ENCODE assay signal across 8 cellular contexts in the genomic region with DNA sequence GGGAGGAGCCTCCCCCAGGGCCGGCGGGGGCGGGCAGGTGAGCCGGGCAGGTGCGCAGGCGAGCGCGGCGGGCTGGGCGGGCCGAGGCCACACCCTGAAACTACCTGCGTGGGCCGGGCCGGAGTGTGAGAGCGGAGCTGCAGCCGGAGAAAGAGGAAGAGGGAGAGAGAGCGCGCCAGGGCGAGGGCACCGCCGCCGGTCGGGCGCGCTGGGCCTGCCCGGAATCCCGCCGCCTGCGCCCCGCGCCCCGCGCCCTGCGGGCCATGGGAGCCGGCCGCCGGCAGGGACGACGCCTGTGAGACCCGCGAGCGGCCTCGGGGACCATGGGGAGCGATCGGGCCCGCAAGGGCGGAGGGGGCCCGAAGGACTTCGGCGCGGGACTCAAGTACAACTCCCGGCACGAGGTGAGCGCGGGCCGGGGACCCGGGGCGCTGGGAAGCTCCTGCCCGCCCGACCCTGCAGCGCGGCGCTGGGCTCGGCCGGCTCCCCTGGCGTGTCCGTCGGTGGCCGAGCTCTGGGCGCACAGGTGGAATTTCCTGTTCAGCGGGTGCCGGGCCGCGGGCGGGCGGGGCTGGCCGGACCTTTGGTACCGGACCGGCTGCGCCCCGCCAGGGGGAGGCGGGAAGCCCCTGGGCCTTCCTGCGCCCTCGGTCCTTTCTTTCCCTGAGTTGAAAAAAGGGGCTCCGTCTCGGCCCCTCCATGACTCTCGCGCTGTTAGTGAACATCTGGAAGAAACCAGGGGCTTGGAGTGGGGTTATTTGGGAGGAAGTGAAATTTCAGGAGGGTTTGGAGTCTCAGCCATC. TPM values are rescaled to one million over a fixed set of nuclear protein-coding genes. Genes with fewer than 3 reads are reported as not detected.
DNase-seq lines count a peak whose midpoint lies in the region; ATAC-seq and TF ChIP-seq lines count a peak whose summit lies in the region.

A gene (plus strand): TSS at position 126 of the 803 bp plus-strand sequence. CDS start 198 bp downstream, at position 324.

- H3K4me1 ChIP-seq in NT2/D1 (ENCODE audit: insufficient read depth, insufficient read length): peaks cover 12% of the 10 kb centered on the region

- peaks cover 50% of the 10 kb centered on the region for H3K27me3 ChIP-seq in NT2/D1 (ENCODE audit: insufficient read depth, insufficient read length)

- no peaks in the 10 kb centered on the region for H3K9me3 ChIP-seq in NT2/D1 (ENCODE audit: insufficient read depth, low read length)

- peak; percentile 18 for ATAC-seq in Right ventricle myocardium inferior
- peak; percentile 82 for ATAC-seq in esophagus mucosa
- peak; percentile 30 for ATAC-seq in omental fat pad (ENCODE audit: low FRiP score)
- no peak for ATAC-seq in HG03571 (IDR thresholded peaks at IDR 0.05; ENCODE audit: unreplicated experiment)
- ATAC-seq in HG03354 (IDR thresholded peaks at IDR 0.05; ENCODE audit: poor library complexity, severe bottlenecking, unreplicated experiment): no peak
- no peak for ATAC-seq in GM18868 (IDR thresholded peaks at IDR 0.05; ENCODE audit: unreplicated experiment)

- no peak for TF ChIP-seq CTCF in omental fat pad (IDR thresholded peaks at IDR 0.05)

- H3K4me3 ChIP-seq in NT2/D1 (ENCODE audit: insufficient read length, low read depth): peak within 1 kb of the TSS; percentile 40

- H3K36me3 ChIP-seq in NT2/D1 (ENCODE audit: insufficient read depth, insufficient read length, low read length): no peaks in the 10 kb centered on the region

- DNase-seq in Right ventricle myocardium inferior (ENCODE audit: missing footprints) (peak; percentile 85), cardiac septum (ENCODE audit: low spot score) (no peak), NT2/D1 (ENCODE audit: low read depth, low spot score) (no peak), omental fat pad (ENCODE audit: low spot score) (no peak)

- H3K9ac ChIP-seq in NT2/D1 (ENCODE audit: insufficient read length, low read depth): peak within 1 kb of the TSS; percentile 61

- intact Hi-C loops in Right ventricle myocardium inferior (cut with DNase I) (no loop called here), cardiac septum (cut with DNase I) (no loop called here)

RNA-seq across cellular contexts. Expression of the gene that starts here (rescaled TPM):
- total RNA-seq in Right ventricle myocardium inferior: 2.1 TPM
- total RNA-seq in cardiac septum: 0.65 TPM
- 121 TPM for total RNA-seq in esophagus mucosa
- total RNA-seq in omental fat pad: 10 to 100 TPM in 2 of 4 donors, 1 to 10 TPM in 2; 4.4 to 49.1 (median 10.8) TPM

Comparison
In these comparisons a context has a peak if more than half of its experiments do, and no peak if none do; other contexts are left out.
1. ATAC-seq: peak in Right ventricle myocardium inferior (single experiment), esophagus mucosa (single experiment) and omental fat pad (single experiment); none in HG03571 (single experiment), HG03354 (single experiment) and GM18868 (single experiment).